8 cellular contexts compared by ENCODE assay signal in the genomic region with DNA sequence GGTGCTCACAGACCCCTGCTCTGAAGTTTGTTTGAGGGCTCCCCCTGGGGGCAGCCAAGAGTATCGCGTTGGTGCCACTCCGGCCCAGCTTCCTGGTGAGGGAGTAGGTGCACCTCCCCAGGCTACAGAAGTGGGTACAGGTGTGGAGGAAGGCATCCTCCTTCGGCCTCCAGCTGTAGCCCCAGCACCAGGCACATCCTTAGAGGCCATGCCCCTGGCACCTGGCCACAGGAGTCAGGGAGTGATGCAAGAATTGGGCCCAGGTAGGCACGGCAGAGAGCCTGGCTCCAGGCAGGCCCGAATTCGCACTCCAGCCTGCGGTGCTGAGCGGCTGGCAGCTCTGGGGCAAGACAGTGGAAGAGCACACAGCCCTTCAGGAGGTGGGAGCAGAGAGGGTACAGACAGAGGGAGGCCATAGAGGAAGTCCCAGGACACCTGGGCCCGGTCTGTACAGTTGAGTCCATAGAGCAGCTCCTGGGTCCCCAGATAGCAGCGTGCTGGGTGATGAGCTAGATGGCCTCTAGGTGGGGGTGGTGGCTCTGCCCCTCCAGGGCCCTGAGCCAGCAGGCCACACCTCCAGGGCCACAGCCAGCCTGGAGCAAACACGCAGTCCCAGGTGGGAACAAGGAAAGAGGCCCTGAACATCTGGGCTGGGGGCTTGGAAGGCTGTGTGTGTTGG.
A peak's percentile ranks its signal among the peaks of the same experiment; 100 is the strongest.
DNase-seq lines count a peak whose midpoint lies in the region; ATAC-seq lines count a peak whose summit lies in the region.

No MANE protein-coding gene starts in this region.

- ATAC-seq in HG02759 (IDR thresholded peaks at IDR 0.05; ENCODE audit: unreplicated experiment) = peak; percentile 37
- ATAC-seq in HG03571 (IDR thresholded peaks at IDR 0.05; ENCODE audit: unreplicated experiment) = no peak

- DNase-seq in DMS 273 treated with DMSO at 0.1 percent for 48 hours (lab: John Stamatoyannopoulos, UW) = peak; percentile 29
- DNase-seq in NCI-H510A treated with DMSO at 0.1 percent for 48 hours (lab: John Stamatoyannopoulos, UW) = peak; percentile 86
- DNase-seq in activated CD4-positive, CD25-positive, alpha-beta regulatory T cell treated with anti-CD3 and anti-CD28 coated beads, Interleukin-2, amount 50 U/mL, for 72 hours = peak; percentile 85
- DNase-seq in caudate nucleus (lab: John Stamatoyannopoulos, UW) = peak in 57 of 61 donors; percentile 12 to 87 (median 62)
- DNase-seq in kidney tubule cell (ENCODE audit: low spot score) = peak; percentile 86
- peak; percentile 81 to 83 for DNase-seq in stimulated activated CD4-positive, alpha-beta T cell treated with anti-CD3 and anti-CD28 coated beads, Interleukin-4, amount 100 ng/mL, for 4 hours

- H3K27ac ChIP-seq in caudate nucleus (ENCODE audit: low read depth, low read length) = no peak overlapping the region

Comparison
In these comparisons a context has a peak if more than half of its experiments do, and no peak if none do; other contexts are left out.
1. DNase-seq: peak in every context shown above with its lines; median percentile 86 in NCI-H510A treated with DMSO at 0.1 percent for 48 hours; 86 in kidney tubule cell; 85 in activated CD4-positive, CD25-positive, alpha-beta regulatory T cell treated with anti-CD3 and anti-CD28 coated beads, Interleukin-2, amount 50 U/mL, for 72 hours; 82 in stimulated activated CD4-positive, alpha-beta T cell treated with anti-CD3 and anti-CD28 coated beads, Interleukin-4, amount 100 ng/mL, for 4 hours; 62 in caudate nucleus; 29 in DMS 273 treated with DMSO at 0.1 percent for 48 hours.